1 cellular context compared by ENCODE assay signal in genomic region chr3:30302027-30302426, GRCh38.
TF ChIP-seq lines count a peak whose summit lies in the region.

No MANE protein-coding gene starts in this region.

TF ChIP-seq in HCT116, 20 proteins besides CTCF, POLR2A, EP300 and RAD21 (continued from another document):
- no peak for TF ChIP-seq ZBTB33 (IDR thresholded peaks at IDR 0.05; ENCODE audit: extremely low read depth, insufficient replicate concordance, low read length)
- TF ChIP-seq SRF (IDR thresholded peaks at IDR 0.05; ENCODE audit: low read depth) = no peak
- no peak for TF ChIP-seq TCF7L2 (IDR thresholded peaks at IDR 0.05; ENCODE audit: borderline replicate concordance, extremely low read depth, insufficient read depth, insufficient read length)
- TF ChIP-seq FOSL1 (IDR thresholded peaks at IDR 0.05; ENCODE audit: low read depth) = no peak
- TF ChIP-seq MAX (IDR thresholded peaks at IDR 0.05) = no peak
- no peak for TF ChIP-seq JUND (IDR thresholded peaks at IDR 0.05)
- TF ChIP-seq CEBPB (IDR thresholded peaks at IDR 0.05; ENCODE audit: low read depth) = no peak
- no peak for TF ChIP-seq CBX3 (IDR thresholded peaks at IDR 0.05; ENCODE audit: low read depth)
